ENCODE assay signal across 1 cellular context in the genomic region with DNA sequence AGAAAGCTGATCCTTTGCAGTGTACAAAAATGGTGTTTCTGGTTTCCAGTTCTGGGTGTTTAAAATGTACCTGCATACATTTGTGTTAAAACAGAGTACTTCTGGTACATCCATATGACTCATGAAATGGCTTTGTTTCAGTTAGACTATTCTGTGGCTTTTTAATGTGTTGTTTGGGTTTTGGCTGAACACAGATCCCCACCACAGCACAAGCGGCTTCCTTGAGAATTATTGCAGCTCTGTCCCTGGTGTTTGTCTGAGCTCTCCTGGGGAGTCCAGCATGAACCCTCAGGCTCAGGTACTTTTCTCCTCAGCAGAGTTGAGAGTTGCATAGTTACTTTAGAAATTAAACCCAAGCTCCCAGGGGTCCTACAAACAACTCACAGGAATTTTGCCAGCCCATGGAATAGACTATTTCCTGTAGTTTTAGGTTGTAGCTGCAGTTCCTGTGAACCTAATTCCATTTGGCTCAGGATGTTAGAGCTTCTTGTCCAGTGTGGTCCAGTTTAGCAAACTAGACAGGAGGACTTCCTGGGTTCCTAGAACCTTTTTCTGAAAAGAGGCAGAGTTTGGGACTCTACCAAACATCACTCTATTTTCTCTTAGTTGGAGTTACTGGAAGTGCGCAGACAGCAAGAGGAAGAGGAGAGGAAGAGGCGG.
TF ChIP-seq lines count a peak whose summit lies in the region.

No MANE protein-coding gene starts in this region.

TF ChIP-seq in GM12878, 131 proteins besides CTCF, POLR2A, EP300 and RAD21:
- no peak for TF ChIP-seq NBN (IDR thresholded peaks at IDR 0.05)
- peak; percentile 46 for TF ChIP-seq RUNX3 (IDR thresholded peaks at IDR 0.05; ENCODE audit: low read length)
